ENCODE assay signal across 2 cellular contexts in the genomic region with DNA sequence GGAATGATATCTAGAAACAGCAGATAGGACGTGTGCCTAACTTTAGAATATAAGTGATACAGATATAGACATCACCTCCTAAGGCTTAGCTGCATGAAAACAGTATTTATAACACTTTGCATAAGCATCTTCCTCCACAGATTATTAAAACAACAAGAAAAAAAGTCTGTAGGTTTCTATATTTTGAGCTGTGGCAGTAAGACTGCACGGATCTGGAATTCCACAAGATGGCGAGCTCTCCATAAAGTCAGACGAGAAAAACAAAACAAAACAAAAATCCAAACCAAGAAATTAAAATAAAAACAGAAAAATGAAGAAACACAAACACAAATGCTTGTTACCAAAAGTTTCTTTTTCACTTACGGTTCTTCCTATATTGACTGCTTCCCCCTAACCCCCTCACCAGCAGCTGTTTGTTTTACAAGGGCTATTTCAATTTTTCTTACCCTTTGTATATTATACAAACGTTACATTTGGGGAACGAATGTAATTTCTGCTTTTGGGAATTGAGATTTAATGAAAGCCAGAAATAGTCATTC.
TF ChIP-seq lines count a peak whose summit lies in the region.

No MANE protein-coding gene starts in this region.

TF ChIP-seq in HCT116, 20 proteins besides CTCF, POLR2A, EP300 and RAD21:
- TF ChIP-seq ZFX (IDR thresholded peaks at IDR 0.05) (no peak), SRF (IDR thresholded peaks at IDR 0.05; ENCODE audit: low read depth) (no peak), CBX3 (IDR thresholded peaks at IDR 0.05; ENCODE audit: low read depth) (no peak), SIN3A (IDR thresholded peaks at IDR 0.05; ENCODE audit: low read depth) (no peak), EZH2phosphoT487 (IDR thresholded peaks at IDR 0.05; ENCODE audit: borderline replicate concordance) (no peak), JUND (IDR thresholded peaks at IDR 0.05) (no peak), EGR1 (IDR thresholded peaks at IDR 0.05; ENCODE audit: low read depth) (no peak), YY1 (IDR thresholded peaks at IDR 0.05; ENCODE audit: extremely low read depth, insufficient replicate concordance, low read depth, low read length) (no peak), SP1 (IDR thresholded peaks at IDR 0.05; ENCODE audit: low read depth) (no peak), FOSL1 (IDR thresholded peaks at IDR 0.05; ENCODE audit: low read depth) (no peak), CEBPB (IDR thresholded peaks at IDR 0.05; ENCODE audit: low read depth) (no peak), TCF7L2 (IDR thresholded peaks at IDR 0.05; ENCODE audit: borderline replicate concordance, extremely low read depth, insufficient read depth, insufficient read length) (no peak), POLR2AphosphoS5 (IDR thresholded peaks at IDR 0.05; ENCODE audit: low read depth, low read length) (no peak), EZH2 (IDR thresholded peaks at IDR 0.05) (no peak), ELF1 (IDR thresholded peaks at IDR 0.05; ENCODE audit: borderline replicate concordance, low read depth) (no peak)
- TF ChIP-seq, protein P1, sequence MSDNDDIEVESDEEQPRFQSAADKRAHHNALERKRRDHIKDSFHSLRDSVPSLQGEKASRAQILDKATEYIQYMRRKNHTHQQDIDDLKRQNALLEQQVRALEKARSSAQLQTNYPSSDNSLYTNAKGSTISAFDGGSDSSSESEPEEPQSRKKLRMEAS (IDR thresholded peaks at IDR 0.05): no peak
- TF ChIP-seq, protein P2, sequence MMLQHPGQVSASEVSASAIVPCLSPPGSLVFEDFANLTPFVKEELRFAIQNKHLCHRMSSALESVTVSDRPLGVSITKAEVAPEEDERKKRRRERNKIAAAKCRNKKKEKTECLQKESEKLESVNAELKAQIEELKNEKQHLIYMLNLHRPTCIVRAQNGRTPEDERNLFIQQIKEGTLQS (IDR thresholded peaks at IDR 0.05): no peak
- TF ChIP-seq, protein P3, sequence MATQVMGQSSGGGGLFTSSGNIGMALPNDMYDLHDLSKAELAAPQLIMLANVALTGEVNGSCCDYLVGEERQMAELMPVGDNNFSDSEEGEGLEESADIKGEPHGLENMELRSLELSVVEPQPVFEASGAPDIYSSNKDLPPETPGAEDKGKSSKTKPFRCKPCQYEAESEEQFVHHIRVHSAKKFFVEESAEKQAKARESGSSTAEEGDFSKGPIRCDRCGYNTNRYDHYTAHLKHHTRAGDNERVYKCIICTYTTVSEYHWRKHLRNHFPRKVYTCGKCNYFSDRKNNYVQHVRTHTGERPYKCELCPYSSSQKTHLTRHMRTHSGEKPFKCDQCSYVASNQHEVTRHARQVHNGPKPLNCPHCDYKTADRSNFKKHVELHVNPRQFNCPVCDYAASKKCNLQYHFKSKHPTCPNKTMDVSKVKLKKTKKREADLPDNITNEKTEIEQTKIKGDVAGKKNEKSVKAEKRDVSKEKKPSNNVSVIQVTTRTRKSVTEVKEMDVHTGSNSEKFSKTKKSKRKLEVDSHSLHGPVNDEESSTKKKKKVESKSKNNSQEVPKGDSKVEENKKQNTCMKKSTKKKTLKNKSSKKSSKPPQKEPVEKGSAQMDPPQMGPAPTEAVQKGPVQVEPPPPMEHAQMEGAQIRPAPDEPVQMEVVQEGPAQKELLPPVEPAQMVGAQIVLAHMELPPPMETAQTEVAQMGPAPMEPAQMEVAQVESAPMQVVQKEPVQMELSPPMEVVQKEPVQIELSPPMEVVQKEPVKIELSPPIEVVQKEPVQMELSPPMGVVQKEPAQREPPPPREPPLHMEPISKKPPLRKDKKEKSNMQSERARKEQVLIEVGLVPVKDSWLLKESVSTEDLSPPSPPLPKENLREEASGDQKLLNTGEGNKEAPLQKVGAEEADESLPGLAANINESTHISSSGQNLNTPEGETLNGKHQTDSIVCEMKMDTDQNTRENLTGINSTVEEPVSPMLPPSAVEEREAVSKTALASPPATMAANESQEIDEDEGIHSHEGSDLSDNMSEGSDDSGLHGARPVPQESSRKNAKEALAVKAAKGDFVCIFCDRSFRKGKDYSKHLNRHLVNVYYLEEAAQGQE (IDR thresholded peaks at IDR 0.05; ENCODE audit: low read depth): no peak

TF ChIP-seq in endothelial cell of umbilical vein, 7 proteins besides CTCF, POLR2A, EP300 and RAD21:
- TF ChIP-seq, protein P1 (IDR thresholded peaks at IDR 0.05; ENCODE audit: insufficient read depth, insufficient read length): no peak
- TF ChIP-seq MYC (IDR thresholded peaks at IDR 0.05; ENCODE audit: low read depth, low read length) (no peak), GATA2 (IDR thresholded peaks at IDR 0.05; ENCODE audit: insufficient read depth, insufficient read length, low read depth, low read length) (no peak), POLR2AphosphoS5 (IDR thresholded peaks at IDR 0.05; ENCODE audit: insufficient read depth, low read depth, low read length) (no peak), FOS (IDR thresholded peaks at IDR 0.05; ENCODE audit: borderline replicate concordance, insufficient read depth, low read length) (no peak), EZH2 (IDR thresholded peaks at IDR 0.05; ENCODE audit: borderline replicate concordance, low read depth, low read length, severe bottlenecking) (no peak), JUN (IDR thresholded peaks at IDR 0.05; ENCODE audit: borderline replicate concordance, insufficient read depth, insufficient read length, low read depth) (no peak)
